Comparison of ENCODE assay signal across 19 cellular contexts in genomic region chr10:46308666-46309450, GRCh38. TPM values are rescaled to one million over a fixed set of nuclear protein-coding genes. Genes with fewer than 3 reads are reported as not detected.
DNase-seq lines count a peak whose midpoint lies in the region; ATAC-seq and TF ChIP-seq lines count a peak whose summit lies in the region.
"Had no signal": no experiment of that assay in that cellular context is flagged by ENCODE, and none has a peak within 500 bp of the region (broad histone marks: within the 10 kb centered on the region; RNA-seq: fewer than 3 reads in every experiment).

No MANE protein-coding gene starts in this region.

- CTCF ChIA-PET in activated B cell treated with CpG ODN at 0.5 μM for 24 hours (lab: Charles Lee), result no interaction called here

- H3K27me3 ChIP-seq in BLaER1 (no peaks in the 10 kb centered on the region), right cardiac atrium (ENCODE audit: control insufficient read depth, insufficient read depth) (no peaks in the 10 kb centered on the region), parathyroid adenoma (ENCODE audit: control insufficient read depth, insufficient read depth, low read length) (no peaks in the 10 kb centered on the region)
- H3K27me3 ChIP-seq: Peyer's patch had no signal

- H3K4me1 Mint-ChIP-seq in activated B cell treated with CpG ODN at 0.5 μM for 24 hours (no peaks in the 10 kb centered on the region), glutamatergic neuron (ENCODE audit: low read depth, unreplicated experiment) (peaks cover 3% of the 10 kb centered on the region)

- H3K4me2 ChIP-seq in BLaER1, result peak overlapping the region; percentile 50
- no peak overlapping the region for H3K4me2 ChIP-seq in parathyroid adenoma (ENCODE audit: low read length)
- H3K4me2 ChIP-seq: KMS-11 had no signal

- H3K27me3 Mint-ChIP-seq in activated B cell treated with CpG ODN at 0.5 μM for 24 hours (no peaks in the 10 kb centered on the region), glutamatergic neuron (ENCODE audit: unreplicated experiment) (no peaks in the 10 kb centered on the region)
- H3K27me3 Mint-ChIP-seq: CD4-positive, alpha-beta T cell had no signal

- intact Hi-C loops in activated B cell treated with CpG ODN at 0.5 μM for 24 hours (cut with micrococcal nuclease) (no loop called here), right cardiac atrium (cut with DNase I) (no loop called here)

- POLR2A ChIA-PET in activated B cell treated with CpG ODN at 0.5 μM for 24 hours (lab: Charles Lee), result no interaction called here

- H3K4me3 Mint-ChIP-seq in activated B cell treated with CpG ODN at 0.5 μM for 24 hours (no peak overlapping the region), glutamatergic neuron (ENCODE audit: unreplicated experiment) (no peak overlapping the region)
- H3K4me3 Mint-ChIP-seq: CD4-positive, alpha-beta T cell; HFFc6 had no signal

- no peak overlapping the region; the same call in 1 of the 2 replicates for H3K9ac ChIP-seq in BLaER1
- H3K9ac ChIP-seq in parathyroid adenoma, result no peak overlapping the region
- H3K9ac ChIP-seq: KMS-11 had no signal

- TF ChIP-seq CTCF in activated B cell treated with CpG ODN at 0.5 μM for 24 hours (IDR thresholded peaks at IDR 0.05) (no peak), parathyroid adenoma (IDR thresholded peaks at IDR 0.05) (no peak), glutamatergic neuron (IDR thresholded peaks at IDR 0.05; ENCODE audit: partially characterized antibody, unreplicated experiment) (no peak)

- H2AFZ ChIP-seq in parathyroid adenoma, result peak overlapping the region; percentile 50

- H3K36me3 ChIP-seq in BLaER1 (no peaks in the 10 kb centered on the region), parathyroid adenoma (ENCODE audit: control insufficient read depth, insufficient read depth, low read length) (no peaks in the 10 kb centered on the region)
- H3K36me3 ChIP-seq: Peyer's patch had no signal

- no peak overlapping the region for H3K4me3 ChIP-seq in BLaER1
- H3K4me3 ChIP-seq in right cardiac atrium (ENCODE audit: low read length), result no peak overlapping the region
- H3K4me3 ChIP-seq in parathyroid adenoma (ENCODE audit: low read depth, low read length), result no peak overlapping the region
- H3K4me3 ChIP-seq: Peyer's patch had no signal

- H3K79me2 ChIP-seq in parathyroid adenoma, result no peaks in the 10 kb centered on the region

- WGBS in right cardiac atrium, result 86% methylated on average over 21 of the region's 21 CpGs

- H3K27ac ChIP-seq in BLaER1 (peak overlapping the region; percentile 46), right cardiac atrium (ENCODE audit: low read length) (no peak overlapping the region), parathyroid adenoma (peak overlapping the region; percentile 77)
- H3K27ac ChIP-seq: KMS-11, Peyer's patch had no signal

- no peaks in the 10 kb centered on the region for H3K36me3 Mint-ChIP-seq in activated B cell treated with CpG ODN at 0.5 μM for 24 hours (ENCODE audit: low read depth)
- H3K36me3 Mint-ChIP-seq in glutamatergic neuron (ENCODE audit: unreplicated experiment), result no peaks in the 10 kb centered on the region

- peak; percentile 11 for DNase-seq in activated B cell treated with CpG ODN at 0.5 μM for 24 hours
- DNase-seq in right cardiac atrium, result peak in 1 of 3 donors; percentile 69
- DNase-seq in NOMO-1 treated with DMSO at 0.1 percent for 48 hours (lab: John Stamatoyannopoulos, UW; ENCODE audit: unreplicated experiment), result no peak
- DNase-seq in OCI-M2 (lab: John Stamatoyannopoulos, UW; ENCODE audit: unreplicated experiment), result no peak
- no peak for DNase-seq in glutamatergic neuron
- no peak for DNase-seq in middle frontal gyrus (ENCODE audit: extremely low spot score, low spot score)
- DNase-seq: Calu3; CD4-positive, alpha-beta T cell; DMS79 treated with DMSO at 0.1 percent for 48 hours; HFFc6; NCI-H1092; NCI-H1694 treated with DMSO at 0.1 percent for 48 hours; NCI-H774 had no signal

- H3K27ac Mint-ChIP-seq in activated B cell treated with CpG ODN at 0.5 μM for 24 hours (no peak overlapping the region), glutamatergic neuron (ENCODE audit: unreplicated experiment) (no peak overlapping the region)
- H3K27ac Mint-ChIP-seq: CD4-positive, alpha-beta T cell; HFFc6 had no signal

- no peak for ATAC-seq in activated B cell treated with CpG ODN at 0.5 μM for 24 hours (ENCODE audit: low read depth)
- peak; percentile 68 to 69 for ATAC-seq in right cardiac atrium

- H3K4me1 ChIP-seq in BLaER1 (peaks cover 12% of the 10 kb centered on the region), right cardiac atrium (ENCODE audit: control insufficient read depth, insufficient read depth, low read length) (no peaks in the 10 kb centered on the region), parathyroid adenoma (peaks cover 66% of the 10 kb centered on the region)
- H3K4me1 ChIP-seq: Peyer's patch had no signal

- no peaks in the 10 kb centered on the region for H3K9me3 ChIP-seq in BLaER1
- no peaks in the 10 kb centered on the region for H3K9me3 ChIP-seq in right cardiac atrium (ENCODE audit: control insufficient read depth, low read length)
- H3K9me3 ChIP-seq in parathyroid adenoma (ENCODE audit: control insufficient read depth, low read length), result no peaks in the 10 kb centered on the region
- H3K9me3 ChIP-seq: Peyer's patch had no signal

- H3K9me3 Mint-ChIP-seq in activated B cell treated with CpG ODN at 0.5 μM for 24 hours (no peaks in the 10 kb centered on the region), glutamatergic neuron (ENCODE audit: unreplicated experiment) (no peaks in the 10 kb centered on the region)
- H3K9me3 Mint-ChIP-seq: CD4-positive, alpha-beta T cell; HFFc6 had no signal

- no peaks in the 10 kb centered on the region for H4K20me1 ChIP-seq in BLaER1

RNA-seq across cellular contexts. Expression of gene ANTXRL, which starts 22.1 kb away (rescaled TPM):
- total RNA-seq in activated B cell treated with CpG ODN at 0.5 μM for 24 hours (not detected in 2 replicates), right cardiac atrium (under 1 TPM in 1 of 4 donors, not detected in 3; 0.51 TPM), glutamatergic neuron (ENCODE audit: unreplicated experiment) (not detected)
- polyA plus RNA-seq in right cardiac atrium, result 0.68 TPM
- total RNA-seq: A673; Calu3; CD4-positive, alpha-beta T cell; HFFc6; MCF 10A; Peyer's patch had no signal
